Comparison of ENCODE assay signal across 8 cellular contexts in genomic region chr6:116561377-116562018, GRCh38. TPM values are rescaled to one million over a fixed set of nuclear protein-coding genes. Genes with fewer than 3 reads are reported as not detected.
DNase-seq lines count a peak whose midpoint lies in the region; ATAC-seq and TF ChIP-seq lines count a peak whose summit lies in the region.

No MANE protein-coding gene starts in this region.

- no peaks in the 10 kb centered on the region for H3K36me3 Mint-ChIP-seq in effector memory CD8-positive, alpha-beta T cell (ENCODE audit: insufficient read depth)
- H3K36me3 Mint-ChIP-seq in mesothelial cell of epicardium = no peaks in the 10 kb centered on the region

- peaks cover 24 to 41% of the 10 kb centered on the region in 2 donors for H3K27me3 Mint-ChIP-seq in effector memory CD8-positive, alpha-beta T cell
- peaks cover 10% of the 10 kb centered on the region for H3K27me3 Mint-ChIP-seq in mesothelial cell of epicardium (ENCODE audit: low read depth)

- no peak overlapping the region for H3K4me3 Mint-ChIP-seq in effector memory CD8-positive, alpha-beta T cell
- H3K4me3 Mint-ChIP-seq in mesothelial cell of epicardium = no peak overlapping the region

- no peaks in the 10 kb centered on the region for H3K4me1 Mint-ChIP-seq in effector memory CD8-positive, alpha-beta T cell (ENCODE audit: low read depth in 2 of 2)
- H3K4me1 Mint-ChIP-seq in mesothelial cell of epicardium = peaks cover 46% of the 10 kb centered on the region

- H3K27ac Mint-ChIP-seq in effector memory CD8-positive, alpha-beta T cell = no peak overlapping the region
- H3K27ac Mint-ChIP-seq in mesothelial cell of epicardium = peak overlapping the region; percentile 15

- ATAC-seq in HG03175 (IDR thresholded peaks at IDR 0.05; ENCODE audit: unreplicated experiment) = peak; percentile 80
- peak; percentile 90 for ATAC-seq in effector memory CD8-positive, alpha-beta T cell (replicated peaks)

- DNase-seq in SHP77 (lab: John Stamatoyannopoulos, UW) (peak; percentile 9 to 71), SHP77 treated with DMSO at 0.1 percent for 48 hours (lab: John Stamatoyannopoulos, UW) (no peak), NCI-H524 treated with DMSO at 0.1 percent for 48 hours (lab: John Stamatoyannopoulos, UW) (peak; percentile 4), mesothelial cell of epicardium (ENCODE audit: low spot score in 2 of 2, unreplicated experiment in 2 of 2) (peak; percentile 33 to 82)
- peak; percentile 71 to 77 for DNase-seq in activated CD4-positive, alpha-beta T cell treated with anti-CD3 and anti-CD28 coated beads, Interleukin-2, amount 50 U/mL, for 48 hours
- DNase-seq in effector memory CD8-positive, alpha-beta T cell = peak; percentile 63 to 72 (median 65)
- peak; percentile 27 to 41 for DNase-seq in stimulated activated CD8-positive, alpha-beta memory T cell treated with anti-CD3 and anti-CD28 coated beads, Interleukin-2, amount 100 ng/mL, for 48 hours (ENCODE audit: low read depth in 2 of 2)

- TF ChIP-seq CTCF in mesothelial cell of epicardium (IDR thresholded peaks at IDR 0.05; ENCODE audit: unreplicated experiment) = peak; percentile 94

- H3K9me3 Mint-ChIP-seq in effector memory CD8-positive, alpha-beta T cell = no peaks in the 10 kb centered on the region
- no peaks in the 10 kb centered on the region for H3K9me3 Mint-ChIP-seq in mesothelial cell of epicardium

RNA-seq across cellular contexts. Expression of gene CALHM4, which starts 7.9 kb away (rescaled TPM):
- not detected in 3 replicates for total RNA-seq in mesothelial cell of epicardium

RNA-seq across cellular contexts. Expression of gene RWDD1, which starts 9.8 kb away (rescaled TPM):
- 34.4 to 37.6 TPM (median 37.0 TPM) in 3 replicates for total RNA-seq in mesothelial cell of epicardium

RNA-seq across cellular contexts. Expression of gene TRAPPC3L, which starts 16.0 kb away (rescaled TPM):
- total RNA-seq in mesothelial cell of epicardium = 1.7 to 2.3 TPM (median 2.1 TPM) in 3 replicates

RNA-seq across cellular contexts. Expression of gene CALHM5, which starts 50.1 kb away (rescaled TPM):
- total RNA-seq in mesothelial cell of epicardium = 1.4 to 1.7 TPM (median 1.6 TPM) in 3 replicates

RNA-seq across cellular contexts. Expression of gene RSPH4A, which starts 54.8 kb away (rescaled TPM):
- 0.78 to 1.2 TPM (median 0.89 TPM) in 3 replicates for total RNA-seq in mesothelial cell of epicardium
